ENCODE assay signal across 24 cellular contexts in the genomic region with DNA sequence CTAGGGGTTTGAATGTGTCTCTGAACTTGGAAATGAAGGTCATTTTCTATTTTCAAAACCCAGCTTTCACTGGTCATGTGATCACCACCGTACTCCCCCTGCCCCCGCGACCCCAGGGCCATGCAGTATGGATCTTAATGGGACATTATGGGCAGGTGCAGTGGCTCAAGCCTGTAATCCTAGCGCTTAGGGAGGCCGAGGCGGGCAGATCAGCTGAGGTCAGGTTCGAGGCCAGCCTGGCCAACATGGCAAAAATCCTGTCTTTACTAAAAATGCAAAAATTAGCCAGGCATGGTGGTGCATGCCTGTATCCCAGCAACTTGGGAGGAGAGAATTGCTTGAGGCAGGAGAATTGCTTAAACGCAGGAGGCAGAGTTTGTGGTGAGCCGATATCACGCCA.
DNase-seq lines count a peak whose midpoint lies in the region; ATAC-seq, FAIRE-seq and TF ChIP-seq lines count a peak whose summit lies in the region.
"Had no signal": no experiment of that assay in that cellular context is flagged by ENCODE, and none has a peak within 500 bp of the region (broad histone marks: within the 10 kb centered on the region; RNA-seq: fewer than 3 reads in every experiment).

No MANE protein-coding gene starts in this region.

- peaks cover 0 to 8% of the 10 kb centered on the region in 2 donors for H3K27me3 Mint-ChIP-seq in natural killer cell treated with Interleukin-12 subunit alpha and Interleukin-12 subunit beta and Interleukin-15 and Interleukin-18, amount 100 ng/mL, for 72 hours

- no peaks in the 10 kb centered on the region for H3K9me1 ChIP-seq in K562 (ENCODE audit: control insufficient read depth, insufficient read depth, low read length)

- BruUV-seq in K562 (replicated peaks; lab: Mats Ljungman, UMichigan), result no TSS peak

- in situ Hi-C loops in K562 (cut with MboI), result no loop called here

- TF ChIP-seq CTCF in WERI-Rb-1 (IDR thresholded peaks at IDR 0.05; ENCODE audit: low read depth, low read length), result no peak
- TF ChIP-seq CTCF in K562 (IDR thresholded peaks at IDR 0.05 in 2 of 3, conservative IDR thresholded peaks at IDR 0.05 in 1 of 3; ENCODE audit: insufficient read depth in 2 of 3, low read depth in 1 of 3, low read length in 3 of 3), result no peak
- TF ChIP-seq CTCF in smooth muscle cell (IDR thresholded peaks at IDR 0.05; ENCODE audit: borderline replicate concordance, insufficient read depth, poor library complexity, severe bottlenecking), result no peak

- H3K27me3 ChIP-seq in WERI-Rb-1 (ENCODE audit: insufficient read depth, low read depth, severe bottlenecking), result no peaks in the 10 kb centered on the region
- peaks cover 2 to 8% of the 10 kb centered on the region in 2 experiments; a peak in 1 of 5 replicates for H3K27me3 ChIP-seq in K562 (ENCODE audit: control insufficient read depth in 2 of 2, insufficient read depth in 2 of 2, low read length in 2 of 2)
- H3K27me3 ChIP-seq in smooth muscle cell (ENCODE audit: low read depth), result no peaks in the 10 kb centered on the region
- H3K27me3 ChIP-seq: BE2C had no signal

- CTCF ChIA-PET in K562 (lab: Yijun Ruan, JAX; ENCODE audit: low intra/inter-chr PET ratio), result no interaction called here

- no peak for TF ChIP-seq POLR2A in K562 (conservative IDR thresholded peaks at IDR 0.05)

- POLR2A ChIA-PET in K562 (lab: Yijun Ruan, JAX), result interaction anchor here (0.9 to 1.6 kb wide), 2 partner anchors 13 to 213 kb away, joined by 3 read pairs; no protein-coding TSS in a partner anchor

- no peak for TF ChIP-seq RAD21 in K562 (CRISPR knock-in tag; conservative IDR thresholded peaks at IDR 0.05 in 1 of 2, IDR thresholded peaks at IDR 0.05 in 1 of 2)

- no peak for FAIRE-seq in K562 (lab: Jason Lieb, UNC)
- FAIRE-seq: A204.1, GM12878, H54, HTR-8/SVneo had no signal

- peaks cover 0 to 3% of the 10 kb centered on the region in 2 experiments; a peak in 1 of 5 replicates for H3K4me1 ChIP-seq in K562 (replicated peaks in 1 of 2; ENCODE audit: control insufficient read depth in 2 of 2, insufficient read depth in 2 of 2, low read length in 2 of 2)
- H3K4me1 ChIP-seq in smooth muscle cell (ENCODE audit: low read depth), result no peaks in the 10 kb centered on the region
- H3K4me1 ChIP-seq: BE2C had no signal

- no peak for TF ChIP-seq EP300 in K562 (IDR thresholded peaks at IDR 0.05; ENCODE audit: low read length)

- no peak overlapping the region for H3K27ac Mint-ChIP-seq in natural killer cell treated with Interleukin-12 subunit alpha and Interleukin-12 subunit beta and Interleukin-15 and Interleukin-18, amount 100 ng/mL, for 72 hours
- H3K27ac Mint-ChIP-seq: CD4-positive, CD25-positive, alpha-beta regulatory T cell had no signal

- H3K36me3 ChIP-seq in WERI-Rb-1 (peaks cover 24% of the 10 kb centered on the region), K562 (ENCODE audit: control insufficient read depth, insufficient read depth, low read length) (no peaks in the 10 kb centered on the region; the same call in 2 of the 3 replicates), smooth muscle cell (ENCODE audit: low read depth) (no peaks in the 10 kb centered on the region)
- H3K36me3 ChIP-seq: BE2C had no signal

- H3K9me3 Mint-ChIP-seq in natural killer cell treated with Interleukin-12 subunit alpha and Interleukin-12 subunit beta and Interleukin-15 and Interleukin-18, amount 100 ng/mL, for 72 hours, result no peaks in the 10 kb centered on the region
- H3K9me3 Mint-ChIP-seq: CD8-positive, alpha-beta memory T cell had no signal

- H4K20me1 ChIP-seq in K562 (replicated peaks; ENCODE audit: control insufficient read depth, insufficient read depth, low read length) (no peaks in the 10 kb centered on the region; the same call in 1 of the 2 replicates), smooth muscle cell (ENCODE audit: low read depth) (no peaks in the 10 kb centered on the region)

- H2AFZ ChIP-seq in K562 (ENCODE audit: low read depth, low read length) (no peak overlapping the region), smooth muscle cell (ENCODE audit: low read depth) (no peak overlapping the region)
- H2AFZ ChIP-seq: GM23248 had no signal

- no peak overlapping the region for H3K4me3 Mint-ChIP-seq in natural killer cell treated with Interleukin-12 subunit alpha and Interleukin-12 subunit beta and Interleukin-15 and Interleukin-18, amount 100 ng/mL, for 72 hours
- H3K4me3 Mint-ChIP-seq: CD4-positive, CD25-positive, alpha-beta regulatory T cell; CD8-positive, alpha-beta memory T cell had no signal

- H3K36me3 Mint-ChIP-seq in natural killer cell treated with Interleukin-12 subunit alpha and Interleukin-12 subunit beta and Interleukin-15 and Interleukin-18, amount 100 ng/mL, for 72 hours, result no peaks in the 10 kb centered on the region
- H3K36me3 Mint-ChIP-seq: CD4-positive, CD25-positive, alpha-beta regulatory T cell; CD8-positive, alpha-beta memory T cell had no signal

- H3K79me2 ChIP-seq in K562 (ENCODE audit: control insufficient read depth, insufficient read depth, low read length) (no peaks in the 10 kb centered on the region), smooth muscle cell (ENCODE audit: low read depth) (no peaks in the 10 kb centered on the region)

- ATAC-seq in K562 (no peak), HG03175 (IDR thresholded peaks at IDR 0.05; ENCODE audit: unreplicated experiment) (no peak)
- ATAC-seq in natural killer cell treated with Interleukin-12 subunit alpha and Interleukin-12 subunit beta and Interleukin-15 and Interleukin-18, amount 100 ng/mL, for 72 hours, result no peak
- ATAC-seq: GM12878 had no signal

- no peak overlapping the region for H3K27ac ChIP-seq in WERI-Rb-1
- no peak overlapping the region for H3K27ac ChIP-seq in K562 (ENCODE audit: extremely low read depth, low read depth, low read length)
- H3K27ac ChIP-seq in smooth muscle cell (ENCODE audit: low read depth), result peak overlapping the region; percentile 63

- intact Hi-C loops in K562 (cut with micrococcal nuclease), result no loop called here

- H3F3A ChIP-seq in smooth muscle cell (ENCODE audit: low read depth), result peaks cover 4% of the 10 kb centered on the region

- no peaks in the 10 kb centered on the region for H3K9me3 ChIP-seq in WERI-Rb-1 (ENCODE audit: severe bottlenecking)
- H3K9me3 ChIP-seq in K562 (replicated peaks; ENCODE audit: control insufficient read depth, insufficient read depth, low read depth, low read length), result no peaks in the 10 kb centered on the region
- H3K9me3 ChIP-seq in smooth muscle cell (replicated peaks; ENCODE audit: low read depth), result no peaks in the 10 kb centered on the region
- H3K9me3 ChIP-seq: BE2C had no signal

- DNase-seq in WERI-Rb-1 (peak; percentile 19), K562 (ENCODE audit: extremely low read depth in 1 of 4, low spot score in 3 of 4) (no peak), smooth muscle cell (lab: John Stamatoyannopoulos, UW; ENCODE audit: unreplicated experiment) (no peak), NCI-H1694 (lab: John Stamatoyannopoulos, UW) (no peak), pons (ENCODE audit: low spot score) (no peak)
- no peak for DNase-seq in natural killer cell treated with Interleukin-12 subunit alpha and Interleukin-12 subunit beta and Interleukin-15 and Interleukin-18, amount 100 ng/mL, for 72 hours (ENCODE audit: low spot score)
- DNase-seq: ACHN; BE2C; C1 segment of cervical spinal cord; CD4-positive, CD25-positive, alpha-beta regulatory T cell; CD8-positive, alpha-beta memory T cell; COR-L47; DMS 273 treated with DMSO at 0.1 percent for 48 hours; DMS53; DND-41; EL; GM23248; HCEC 1CT; IMR-90 had no signal

- H3K4me1 Mint-ChIP-seq in natural killer cell treated with Interleukin-12 subunit alpha and Interleukin-12 subunit beta and Interleukin-15 and Interleukin-18, amount 100 ng/mL, for 72 hours (ENCODE audit: low read depth in 2 of 2), result no peaks in the 10 kb centered on the region
- H3K4me1 Mint-ChIP-seq: CD4-positive, CD25-positive, alpha-beta regulatory T cell; CD8-positive, alpha-beta memory T cell had no signal

- H3K4me2 ChIP-seq in K562 (ENCODE audit: insufficient read depth, low read length) (no peak overlapping the region), smooth muscle cell (no peak overlapping the region)

- whole genome bisulfite sequencing in K562 (ENCODE audit: insufficient coverage, low coverage, missing lambda C conversion rate), result 53% methylated on average over 10 of the region's 10 CpGs
- WGBS in smooth muscle cell (ENCODE audit: low lambda C conversion rate), result 80% methylated on average over 10 of the region's 10 CpGs

- H3K9ac ChIP-seq in K562 (ENCODE audit: insufficient read depth in 1 of 2, low read depth in 2 of 2, low read length in 2 of 2) (no peak overlapping the region), smooth muscle cell (ENCODE audit: low read depth) (no peak overlapping the region)
- H3K9ac ChIP-seq: GM23248 had no signal

- H3K4me3 ChIP-seq in WERI-Rb-1 (ENCODE audit: low read depth, low read length), result no peak overlapping the region
- H3K4me3 ChIP-seq in K562, result no peak overlapping the region
- no peak overlapping the region for H3K4me3 ChIP-seq in smooth muscle cell
- H3K4me3 ChIP-seq: GM12878, GM23248 had no signal

TF ChIP-seq in K562, 482 proteins besides CTCF, POLR2A, EP300 and RAD21 (continues in another document):
- TF ChIP-seq ZNF766 (CRISPR knock-in tag; conservative IDR thresholded peaks at IDR 0.05), result no peak
- TF ChIP-seq, protein P1, sequence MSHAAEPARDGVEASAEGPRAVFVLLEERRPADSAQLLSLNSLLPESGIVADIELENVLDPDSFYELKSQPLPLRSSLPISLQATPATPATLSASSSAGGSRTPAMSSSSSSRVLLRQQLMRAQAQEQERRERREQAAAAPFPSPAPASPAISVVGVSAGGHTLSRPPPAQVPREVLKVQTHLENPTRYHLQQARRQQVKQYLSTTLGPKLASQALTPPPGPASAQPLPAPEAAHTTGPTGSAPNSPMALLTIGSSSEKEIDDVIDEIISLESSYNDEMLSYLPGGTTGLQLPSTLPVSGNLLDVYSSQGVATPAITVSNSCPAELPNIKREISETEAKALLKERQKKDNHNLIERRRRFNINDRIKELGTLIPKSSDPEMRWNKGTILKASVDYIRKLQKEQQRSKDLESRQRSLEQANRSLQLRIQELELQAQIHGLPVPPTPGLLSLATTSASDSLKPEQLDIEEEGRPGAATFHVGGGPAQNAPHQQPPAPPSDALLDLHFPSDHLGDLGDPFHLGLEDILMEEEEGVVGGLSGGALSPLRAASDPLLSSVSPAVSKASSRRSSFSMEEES (CRISPR knock-in tag; IDR thresholded peaks at IDR 0.05), result peak; percentile 50
